ENCODE assay signal across 28 cellular contexts in genomic region chr5:170651902-170652301, GRCh38.
"Had no signal": no experiment of that assay in that cellular context is flagged by ENCODE, and none has a peak within 500 bp of the region (broad histone marks: within the 10 kb centered on the region; RNA-seq: fewer than 3 reads in every experiment).

No MANE protein-coding gene starts in this region.

- H3K27ac Mint-ChIP-seq: activated CD4-positive, alpha-beta memory T cell treated with anti-CD3 and anti-CD28 coated beads, Interleukin-2, amount 10 ng/mL, durations not matched to agents 7 days and 5 days; activated CD4-positive, alpha-beta T cell treated with anti-CD3 and anti-CD28 coated beads, Interleukin-2, amount 10 ng/mL, durations not matched to agents 24 days and 14 days; activated naive CD4-positive, alpha-beta T cell treated with anti-CD3 and anti-CD28 coated beads for 36 hours; activated naive CD8-positive, alpha-beta T cell treated with anti-CD3 and anti-CD28 coated beads, Interleukin-2, amount 10 ng/mL, durations not matched to agents 7 days and 5 days; activated T-cell treated with anti-CD3 and anti-CD28 coated beads, Interleukin-2, amount 50 U/mL, for 72 hours; natural killer cell treated with Interleukin-12 subunit alpha and Interleukin-12 subunit beta and Interleukin-15 and Interleukin-18, amount 100 ng/mL, for 72 hours; stimulated activated naive CD8-positive, alpha-beta T cell treated with anti-CD3 and anti-CD28 coated beads, Interleukin-15, Interleukin-2, amounts not matched to agents 100 ng/mL and 50 ng/mL, for 24 hours had no signal

- H3K36me3 Mint-ChIP-seq: activated naive CD8-positive, alpha-beta T cell treated with anti-CD3 and anti-CD28 coated beads, Interleukin-2, amount 10 ng/mL, durations not matched to agents 7 days and 5 days; natural killer cell treated with Interleukin-12 subunit alpha and Interleukin-12 subunit beta and Interleukin-15 and Interleukin-18, amount 100 ng/mL, for 72 hours had no signal

- H3K27me3 ChIP-seq: breast epithelium, pancreas, thyroid gland, upper lobe of right lung had no signal

- H3K27ac ChIP-seq: breast epithelium, dorsolateral prefrontal cortex, esophagus squamous epithelium, gastroesophageal sphincter, heart left ventricle, left lung, pancreas, thyroid gland, upper lobe of right lung, VCaP had no signal

- H3K4me3 ChIP-seq: breast epithelium, dorsolateral prefrontal cortex, esophagus squamous epithelium, gastroesophageal sphincter, heart left ventricle, left lung, lung, pancreas, thyroid gland, upper lobe of right lung had no signal

- H3K4me1 ChIP-seq: breast epithelium, esophagus squamous epithelium, gastroesophageal sphincter, left lung, pancreas, thyroid gland, upper lobe of right lung had no signal

- ATAC-seq: activated CD4-positive, CD25-positive, alpha-beta regulatory T cell treated with anti-CD3 and anti-CD28 coated beads, Interleukin-2, amount 50 U/mL, for 24 hours; activated T-cell treated with anti-CD3 and anti-CD28 coated beads, Interleukin-2, amount 50 U/mL, for 72 hours; gastroesophageal sphincter; heart left ventricle; left lung; natural killer cell treated with Interleukin-12 subunit alpha and Interleukin-12 subunit beta and Interleukin-15 and Interleukin-18, amount 100 ng/mL, for 72 hours; pancreas; right cardiac atrium; upper lobe of right lung had no signal

- H3K9me3 Mint-ChIP-seq: activated CD4-positive, alpha-beta memory T cell treated with anti-CD3 and anti-CD28 coated beads, Interleukin-2, amount 10 ng/mL, durations not matched to agents 7 days and 5 days; activated CD4-positive, alpha-beta T cell treated with anti-CD3 and anti-CD28 coated beads, Interleukin-2, amount 10 ng/mL, durations not matched to agents 24 days and 14 days; activated naive CD4-positive, alpha-beta T cell treated with anti-CD3 and anti-CD28 coated beads for 36 hours; activated naive CD8-positive, alpha-beta T cell treated with anti-CD3 and anti-CD28 coated beads, Interleukin-2, amount 10 ng/mL, durations not matched to agents 7 days and 5 days; activated T-cell treated with anti-CD3 and anti-CD28 coated beads, Interleukin-2, amount 50 U/mL, for 72 hours; central memory CD8-positive, alpha-beta T cell; natural killer cell treated with Interleukin-12 subunit alpha and Interleukin-12 subunit beta and Interleukin-15 and Interleukin-18, amount 100 ng/mL, for 72 hours; stimulated activated naive CD8-positive, alpha-beta T cell treated with anti-CD3 and anti-CD28 coated beads, Interleukin-15, Interleukin-2, amounts not matched to agents 100 ng/mL and 50 ng/mL, for 24 hours had no signal

- H3K36me3 ChIP-seq: breast epithelium, esophagus squamous epithelium, gastroesophageal sphincter, heart left ventricle, left lung, pancreas, thyroid gland, upper lobe of right lung had no signal

- H3K9me3 ChIP-seq: breast epithelium, esophagus squamous epithelium, gastroesophageal sphincter, heart left ventricle, left lung, pancreas, thyroid gland, upper lobe of right lung had no signal

- H3K4me3 Mint-ChIP-seq: activated CD4-positive, alpha-beta memory T cell treated with anti-CD3 and anti-CD28 coated beads, Interleukin-2, amount 10 ng/mL, durations not matched to agents 7 days and 5 days; activated CD4-positive, alpha-beta T cell treated with anti-CD3 and anti-CD28 coated beads, Interleukin-2, amount 10 ng/mL, durations not matched to agents 24 days and 14 days; activated naive CD4-positive, alpha-beta T cell treated with anti-CD3 and anti-CD28 coated beads for 36 hours; activated naive CD8-positive, alpha-beta T cell treated with anti-CD3 and anti-CD28 coated beads, Interleukin-2, amount 10 ng/mL, durations not matched to agents 7 days and 5 days; activated T-cell treated with anti-CD3 and anti-CD28 coated beads, Interleukin-2, amount 50 U/mL, for 72 hours; central memory CD8-positive, alpha-beta T cell; natural killer cell treated with Interleukin-12 subunit alpha and Interleukin-12 subunit beta and Interleukin-15 and Interleukin-18, amount 100 ng/mL, for 72 hours; stimulated activated naive CD8-positive, alpha-beta T cell treated with anti-CD3 and anti-CD28 coated beads, Interleukin-15, Interleukin-2, amounts not matched to agents 100 ng/mL and 50 ng/mL, for 24 hours had no signal

- DNase-seq: activated CD4-positive, alpha-beta memory T cell treated with anti-CD3 and anti-CD28 coated beads, Interleukin-2, amount 10 ng/mL, durations not matched to agents 7 days and 5 days; activated CD4-positive, alpha-beta T cell treated with anti-CD3 and anti-CD28 coated beads, Interleukin-2, amount 10 ng/mL, durations not matched to agents 24 days and 14 days; activated effector memory CD4-positive, alpha-beta T cell treated with Interleukin-2 at 50 U/mL for 16 hours; activated naive CD4-positive, alpha-beta T cell treated with anti-CD3 and anti-CD28 coated beads for 36 hours; activated naive CD8-positive, alpha-beta T cell treated with anti-CD3 and anti-CD28 coated beads, Interleukin-2, amount 10 ng/mL, durations not matched to agents 7 days and 5 days; activated T-cell treated with anti-CD3 and anti-CD28 coated beads, Interleukin-2, amount 50 U/mL, for 72 hours; amniotic stem cell; dorsolateral prefrontal cortex; esophagus squamous epithelium; heart left ventricle; kidney; left lung; midbrain; pancreas; right cardiac atrium; stimulated activated CD4-positive, alpha-beta T cell treated with anti-CD3 and anti-CD28 coated beads, Interleukin-12 subunit alpha, Interleukin-12 subunit beta, amount 100 ng/mL, for 4 hours; stimulated activated CD4-positive, alpha-beta T cell treated with anti-CD3 and anti-CD28 coated beads, Interleukin-4, amount 100 ng/mL, for 4 hours; substantia nigra; thyroid gland; upper lobe of right lung had no signal

- H3K4me1 Mint-ChIP-seq: activated CD4-positive, alpha-beta memory T cell treated with anti-CD3 and anti-CD28 coated beads, Interleukin-2, amount 10 ng/mL, durations not matched to agents 7 days and 5 days; activated CD4-positive, alpha-beta T cell treated with anti-CD3 and anti-CD28 coated beads, Interleukin-2, amount 10 ng/mL, durations not matched to agents 24 days and 14 days; activated naive CD8-positive, alpha-beta T cell treated with anti-CD3 and anti-CD28 coated beads, Interleukin-2, amount 10 ng/mL, durations not matched to agents 7 days and 5 days; central memory CD8-positive, alpha-beta T cell had no signal
